19 cellular contexts compared by ENCODE assay signal in the genomic region with DNA sequence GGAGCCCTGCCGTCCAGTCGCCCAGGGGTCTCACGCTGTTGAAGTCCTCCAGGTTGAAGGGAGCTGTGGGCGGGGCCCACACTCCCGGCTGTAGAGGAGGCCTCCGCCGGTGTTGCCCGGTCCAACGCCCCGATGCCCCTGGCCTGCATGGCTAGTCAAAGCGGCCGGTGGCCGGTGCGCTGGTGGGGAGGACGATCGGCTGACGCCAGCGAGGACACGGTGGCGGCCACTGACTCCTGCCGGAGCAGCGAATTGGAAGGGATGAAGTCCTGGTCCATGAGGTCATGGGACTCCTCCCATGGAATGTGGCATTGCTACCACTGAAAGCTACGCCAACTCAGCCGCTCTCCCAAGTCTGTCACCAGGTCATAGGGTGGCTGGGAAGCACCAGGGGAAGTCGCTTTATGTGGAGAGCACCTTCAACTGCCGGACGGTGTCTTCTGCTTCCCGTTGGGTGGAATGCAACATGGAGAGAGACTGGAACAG.
"Had no signal": no experiment of that assay in that cellular context is flagged by ENCODE, and none has a peak within 500 bp of the region (broad histone marks: within the 10 kb centered on the region; RNA-seq: fewer than 3 reads in every experiment).

No MANE protein-coding gene starts in this region.

- H3K4me3 ChIP-seq: coronary artery, dorsolateral prefrontal cortex, heart left ventricle, left ventricle myocardium inferior, lung, neural progenitor cell, smooth muscle cell, uterus had no signal

- DNase-seq: central memory CD4-positive, alpha-beta T cell; effector CD8-positive, alpha-beta T cell; foreskin melanocyte; hippocampal formation; immature natural killer cell; left ventricle myocardium inferior; mesenchymal stem cell; midbrain; stimulated activated CD4-positive, alpha-beta T cell treated with anti-CD3 and anti-CD28 coated beads, Interleukin-2, amount 100 ng/mL, for 48 hours; stimulated activated naive CD8-positive, alpha-beta T cell treated with anti-CD3 and anti-CD28 coated beads, Interleukin-15, Interleukin-2, amounts not matched to agents 100 U/mL and 50 U/mL, for 24 hours; uterus had no signal

- H3K4me1 Mint-ChIP-seq: neural progenitor cell had no signal

- H3K27ac Mint-ChIP-seq: immature natural killer cell; natural killer cell treated with Interleukin-12 subunit alpha and Interleukin-12 subunit beta and Interleukin-15 and Interleukin-18, amount 100 ng/mL, for 72 hours; neural progenitor cell; type B pancreatic cell had no signal

- H3K27me3 Mint-ChIP-seq: natural killer cell treated with Interleukin-12 subunit alpha and Interleukin-12 subunit beta and Interleukin-15 and Interleukin-18, amount 100 ng/mL, for 72 hours; type B pancreatic cell had no signal

- H3K4me3 Mint-ChIP-seq: immature natural killer cell; natural killer cell treated with Interleukin-12 subunit alpha and Interleukin-12 subunit beta and Interleukin-15 and Interleukin-18, amount 100 ng/mL, for 72 hours; neural progenitor cell; type B pancreatic cell had no signal

- H3K36me3 ChIP-seq: heart left ventricle, left ventricle myocardium inferior, neural progenitor cell, uterus had no signal

- H3K4me1 ChIP-seq: neural progenitor cell, uterus had no signal

- H3K27ac ChIP-seq: neural progenitor cell, uterus had no signal

- ATAC-seq: stimulated activated naive CD8-positive, alpha-beta T cell treated with anti-CD3 and anti-CD28 coated beads, Interleukin-15, Interleukin-2, amounts not matched to agents 100 U/mL and 50 U/mL, for 24 hours had no signal

- H3K9me3 ChIP-seq: uterus had no signal

- H3K27me3 ChIP-seq: dorsolateral prefrontal cortex, heart left ventricle, neural progenitor cell, uterus had no signal
